22 cellular contexts compared by ENCODE assay signal in genomic region chr15:76648732-76649444, GRCh38.
"Had no signal": no experiment of that assay in that cellular context is flagged by ENCODE, and none has a peak within 500 bp of the region (broad histone marks: within the 10 kb centered on the region; RNA-seq: fewer than 3 reads in every experiment).

No MANE protein-coding gene starts in this region.

- H3K4me3 ChIP-seq: breast epithelium, Peyer's patch had no signal

- DNase-seq: activated CD4-positive, alpha-beta T cell treated with anti-CD3 and anti-CD28 coated beads for 48 hours; activated CD4-positive, alpha-beta T cell treated with anti-CD3 and anti-CD28 coated beads, Interleukin-2, amount 50 U/mL, for 4 hours; activated CD4-positive, CD25-positive, alpha-beta regulatory T cell treated with anti-CD3 and anti-CD28 coated beads, Interleukin-2, amount 50 U/mL, for 72 hours; activated CD8-positive, alpha-beta memory T cell treated with anti-CD3 and anti-CD28 coated beads, Interleukin-2, amount 50 U/mL, for 48 hours; activated CD8-positive, alpha-beta T cell treated with anti-CD3 and anti-CD28 coated beads, Interleukin-2, amount 10 ng/mL, durations not matched to agents 7 days and 5 days; activated T-cell treated with anti-CD3 and anti-CD28 coated beads, Interleukin-2, amount 50 U/mL, for 1 hour; aorta; central memory CD4-positive, alpha-beta T cell; Karpas-422; MM.1S; NCI-H1105; NCI-H1436; NCI-H1694 treated with DMSO at 0.1 percent for 48 hours; NCI-H2081; NCI-H510A treated with DMSO at 0.1 percent for 48 hours; NCI-H69; Peyer's patch; SHP77 treated with DMSO at 0.1 percent for 48 hours had no signal

- H3K27ac ChIP-seq: breast epithelium, Peyer's patch, RWPE1 had no signal

- ATAC-seq: activated CD8-positive, alpha-beta T cell treated with anti-CD3 and anti-CD28 coated beads, Interleukin-2, amount 10 ng/mL, durations not matched to agents 7 days and 5 days had no signal

- H3K4me1 ChIP-seq: breast epithelium, Peyer's patch had no signal

- H3K27ac Mint-ChIP-seq: activated CD8-positive, alpha-beta T cell treated with anti-CD3 and anti-CD28 coated beads, Interleukin-2, amount 10 ng/mL, durations not matched to agents 7 days and 5 days; activated naive CD4-positive, alpha-beta T cell treated with anti-CD3 and anti-CD28 coated beads, Interleukin-2, amount 50 U/mL, for 24 hours; T-helper 1 cell treated with Interleukin-12 subunit alpha and Interleukin-12 subunit beta and Interleukin-4 antibody, amounts not matched to agents 30 μg/mL and 1 μg/mL, for 36 hours had no signal

- H3K4me3 Mint-ChIP-seq: activated CD8-positive, alpha-beta T cell treated with anti-CD3 and anti-CD28 coated beads, Interleukin-2, amount 10 ng/mL, durations not matched to agents 7 days and 5 days; activated naive CD4-positive, alpha-beta T cell treated with anti-CD3 and anti-CD28 coated beads, Interleukin-2, amount 50 U/mL, for 24 hours; T-helper 1 cell treated with Interleukin-12 subunit alpha and Interleukin-12 subunit beta and Interleukin-4 antibody, amounts not matched to agents 30 μg/mL and 1 μg/mL, for 36 hours had no signal

- H3K27me3 Mint-ChIP-seq: activated naive CD4-positive, alpha-beta T cell treated with anti-CD3 and anti-CD28 coated beads, Interleukin-2, amount 50 U/mL, for 24 hours had no signal

- H3K36me3 ChIP-seq: breast epithelium, Peyer's patch had no signal

- H3K27me3 ChIP-seq: breast epithelium, Peyer's patch had no signal
